Comparison of ENCODE assay signal across 18 cellular contexts in the genomic region with DNA sequence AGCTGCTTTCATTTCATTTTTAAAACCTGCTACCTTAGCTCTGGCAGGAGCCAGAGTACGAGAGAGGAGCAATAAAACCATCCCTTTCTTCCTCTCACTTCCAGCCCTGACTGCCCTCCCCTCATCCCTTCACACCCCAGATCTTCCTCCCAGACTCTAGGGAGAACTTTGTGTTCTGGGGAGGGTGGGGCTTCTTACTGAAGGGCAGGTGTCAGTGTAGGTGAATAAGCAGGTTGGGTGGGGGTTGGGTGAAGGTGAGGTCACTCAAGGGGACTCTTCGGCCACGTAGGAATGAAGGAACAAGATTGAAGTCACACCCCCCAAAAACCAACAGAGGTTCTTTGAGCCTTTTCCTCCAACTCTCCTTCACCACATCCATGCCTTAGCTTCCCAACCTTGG.
A peak's percentile ranks its signal among the peaks of the same experiment; 100 is the strongest.
DNase-seq lines count a peak whose midpoint lies in the region; ATAC-seq, FAIRE-seq and TF ChIP-seq lines count a peak whose summit lies in the region.
"Had no signal": no experiment of that assay in that cellular context is flagged by ENCODE, and none has a peak within 500 bp of the region (broad histone marks: within the 10 kb centered on the region; RNA-seq: fewer than 3 reads in every experiment).

No MANE protein-coding gene starts in this region.

- H3K27me3 ChIP-seq in GM23338 (ENCODE audit: insufficient read depth) (no peaks in the 10 kb centered on the region), body of pancreas (no peaks in the 10 kb centered on the region), trophoblast cell (ENCODE audit: insufficient read depth, low read length) (no peaks in the 10 kb centered on the region)

- WGBS in body of pancreas, 2 donors: 61 to 68% methylated on average over 3 of the region's 3 CpGs
- WGBS in trophoblast cell (ENCODE audit: extremely low coverage, insufficient coverage, insufficient read length): no CpG with 5 or more reads among the region's 3 CpGs

- H3K79me1 ChIP-seq in trophoblast cell (ENCODE audit: low read length): peaks cover 2% of the 10 kb centered on the region

- no peak overlapping the region for H3K27ac ChIP-seq in GM23338 (ENCODE audit: low read depth)
- H3K27ac ChIP-seq in body of pancreas: peak overlapping the region in 3 of 4 donors; percentile 4 to 54 (median 9)
- H3K27ac ChIP-seq in kidney (ENCODE audit: low read depth in 2 of 2, low read length in 2 of 2): peak overlapping the region; percentile 39 to 67
- H3K27ac ChIP-seq in trophoblast cell (ENCODE audit: low read depth, low read length): no peak overlapping the region
- H3K27ac ChIP-seq: A549, C4-2B had no signal

- H3K36me3 ChIP-seq in GM23338 (ENCODE audit: insufficient read depth) (no peaks in the 10 kb centered on the region), body of pancreas (replicated peaks in 1 of 2; ENCODE audit: insufficient read depth in 1 of 2, low read depth in 2 of 2) (no peaks in the 10 kb centered on the region), kidney (ENCODE audit: control insufficient read depth in 1 of 2, insufficient read depth in 2 of 2, low read length in 2 of 2) (no peaks in the 10 kb centered on the region), trophoblast cell (ENCODE audit: control insufficient read depth in 1 of 2, insufficient read depth in 2 of 2, low read length in 2 of 2) (no peaks in the 10 kb centered on the region)
- H3K36me3 ChIP-seq: HAP-1 had no signal

- no peak overlapping the region for H3K18ac ChIP-seq in trophoblast cell (ENCODE audit: low read length)

- peaks cover 6% of the 10 kb centered on the region for H3K27me3 Mint-ChIP-seq in GM23338 (ENCODE audit: insufficient read depth, low read depth, poor library complexity)
- H3K27me3 Mint-ChIP-seq: CD4-positive, alpha-beta memory T cell; IgD-negative memory B cell had no signal

- H3K14ac ChIP-seq in trophoblast cell (ENCODE audit: low read length): no peak overlapping the region

- no peak overlapping the region for H4K12ac ChIP-seq in trophoblast cell (ENCODE audit: low read depth, low read length)

- H3K4me3 Mint-ChIP-seq in GM23338: no peak overlapping the region
- H3K4me3 Mint-ChIP-seq: CD4-positive, alpha-beta memory T cell; IgD-negative memory B cell had no signal

- H3K4me3 ChIP-seq in GM23338 (no peak overlapping the region), body of pancreas (no peak overlapping the region), kidney (ENCODE audit: low read length in 2 of 2) (no peak overlapping the region), trophoblast cell (ENCODE audit: low read depth, low read length) (no peak overlapping the region)
- H3K4me3 ChIP-seq: A549, HAP-1 had no signal

- no peaks in the 10 kb centered on the region for H3K9me3 ChIP-seq in body of pancreas
- no peaks in the 10 kb centered on the region for H3K9me3 ChIP-seq in kidney (ENCODE audit: control insufficient read depth in 1 of 2, low read length in 2 of 2)
- peaks cover 2% of the 10 kb centered on the region for H3K9me3 ChIP-seq in trophoblast cell (ENCODE audit: insufficient read depth, low read depth, low read length)
- H3K9me3 ChIP-seq: A549, HAP-1 had no signal

- H3K4me1 ChIP-seq in GM23338 (ENCODE audit: insufficient read depth) (peaks cover 16% of the 10 kb centered on the region), body of pancreas (peaks cover 63% of the 10 kb centered on the region), kidney (ENCODE audit: control insufficient read depth in 1 of 2, insufficient read depth in 1 of 2, low read depth in 1 of 2, low read length in 2 of 2) (peaks cover 28 to 34% of the 10 kb centered on the region in 2 donors), trophoblast cell (ENCODE audit: control insufficient read depth in 1 of 2, insufficient read depth in 2 of 2, low read length in 2 of 2) (peaks cover 4 to 7% of the 10 kb centered on the region in 2 experiments)

- H3K4me1 Mint-ChIP-seq in GM23338: peaks cover 15% of the 10 kb centered on the region
- H3K4me1 Mint-ChIP-seq: IgD-negative memory B cell had no signal

- H3F3A ChIP-seq in GM23338 (replicated peaks; ENCODE audit: low read depth): no peaks in the 10 kb centered on the region

- no peak overlapping the region for H2BK120ac ChIP-seq in trophoblast cell (ENCODE audit: insufficient read depth, low read length, poor library complexity)

- H3K79me2 ChIP-seq in GM23338 (replicated peaks; ENCODE audit: insufficient read depth): no peaks in the 10 kb centered on the region
- H3K79me2 ChIP-seq in trophoblast cell (ENCODE audit: control insufficient read depth, insufficient read depth, low read length, poor library complexity): no peaks in the 10 kb centered on the region

- no peak overlapping the region for H3K27ac Mint-ChIP-seq in GM23338
- H3K27ac Mint-ChIP-seq: IgD-negative memory B cell had no signal

- no peak overlapping the region for H2AK5ac ChIP-seq in trophoblast cell (ENCODE audit: low read length)

- DNase-seq in GM23338 (ENCODE audit: low spot score): no peak
- no peak for DNase-seq in body of pancreas
- no peak for DNase-seq in kidney
- no peak for DNase-seq in trophoblast cell
- no peak for DNase-seq in RPMI8226
- no peak for DNase-seq in stimulated activated CD4-positive, alpha-beta T cell treated with anti-CD3 and anti-CD28 coated beads, Interleukin-4, amount 100 ng/mL, for 24 hours
- DNase-seq in NCI-H2196 (lab: John Stamatoyannopoulos, UW; ENCODE audit: unreplicated experiment): no peak
- DNase-seq: AML-193; CD4-positive, alpha-beta memory T cell; DMS153; DMS79; GF-D8 had no signal

- H3K4ac ChIP-seq in trophoblast cell (ENCODE audit: low read depth, low read length): no peak overlapping the region

- H2AFZ ChIP-seq in GM23338 (0 out of 2 replicates have a peak overlapping the region, but pooled peaks have one; percentile 32), trophoblast cell (ENCODE audit: insufficient read depth, low read length, poor library complexity) (no peak overlapping the region)

- no peak overlapping the region for H2BK12ac ChIP-seq in trophoblast cell (ENCODE audit: low read length)

- no peak for TF ChIP-seq POLR2A in body of pancreas (IDR thresholded peaks at IDR 0.05)

- H3K9ac ChIP-seq in kidney (ENCODE audit: low read length in 2 of 2) (no peak overlapping the region), trophoblast cell (ENCODE audit: low read length) (no peak overlapping the region)

- H4K20me1 ChIP-seq in GM23338 (replicated peaks; ENCODE audit: insufficient read depth): no peaks in the 10 kb centered on the region

- ATAC-seq in GM23338 (no peak), body of pancreas (no peak), HG03520 (IDR thresholded peaks at IDR 0.05; ENCODE audit: unreplicated experiment) (no peak)
- ATAC-seq: A549, HepG2 had no signal

- no peak overlapping the region for H4K8ac ChIP-seq in trophoblast cell (ENCODE audit: low read depth, low read length)

- TF ChIP-seq CTCF in GM23338 (conservative IDR thresholded peaks at IDR 0.05; ENCODE audit: low read depth in 2 of 2) (no peak), body of pancreas (IDR thresholded peaks at IDR 0.05) (no peak), kidney (IDR thresholded peaks at IDR 0.05; ENCODE audit: borderline replicate concordance, extremely low read depth, insufficient read depth) (no peak)

- no peak overlapping the region for H2BK5ac ChIP-seq in trophoblast cell (ENCODE audit: low read depth, low read length, poor library complexity)

- H4K91ac ChIP-seq in trophoblast cell (ENCODE audit: low read depth, low read length): peak overlapping the region; percentile 4

- no peak overlapping the region for H3K23ac ChIP-seq in trophoblast cell (ENCODE audit: low read length)

- no peak overlapping the region for H3K4me2 ChIP-seq in GM23338
- no peak overlapping the region for H3K4me2 ChIP-seq in trophoblast cell (ENCODE audit: low read length)
- H3K4me2 ChIP-seq: A549 had no signal

- peaks cover 9% of the 10 kb centered on the region; the same call in 1 of the 2 replicates for H3K9me2 ChIP-seq in GM23338 (ENCODE audit: insufficient read depth)

- no peak for FAIRE-seq in kidney (lab: Jason Lieb, UNC)
- FAIRE-seq: A549, HepG2 had no signal

- intact Hi-C loops in body of pancreas (cut with DNase I) (loop anchor here (10.0 kb wide), 1 partner anchor 117 kb away; no protein-coding TSS in a partner anchor), kidney (cut with DNase I) (no loop called here)

- H3K36me3 Mint-ChIP-seq in GM23338 (ENCODE audit: low read depth): no peaks in the 10 kb centered on the region
- H3K36me3 Mint-ChIP-seq: IgD-negative memory B cell had no signal

- H3K9me3 Mint-ChIP-seq in GM23338: no peaks in the 10 kb centered on the region
- H3K9me3 Mint-ChIP-seq: IgD-negative memory B cell had no signal

TF ChIP-seq in GM23338, 12 proteins besides CTCF, POLR2A, EP300 and RAD21 (continues in another document):
- TF ChIP-seq EZH2phosphoT487 (IDR thresholded peaks at IDR 0.05; ENCODE audit: unreplicated experiment) (no peak), EZH2 (IDR thresholded peaks at IDR 0.05; ENCODE audit: low read depth, unreplicated experiment) (no peak)

Comparison
In these comparisons a context has a peak if more than half of its experiments do, and no peak if none do; other contexts are left out.
1. H3K27ac ChIP-seq: peak in body of pancreas (3 of 4) and kidney (2 of 2); none in GM23338 (single experiment) and trophoblast cell (single experiment).